10 cellular contexts compared by ENCODE assay signal in the genomic region with DNA sequence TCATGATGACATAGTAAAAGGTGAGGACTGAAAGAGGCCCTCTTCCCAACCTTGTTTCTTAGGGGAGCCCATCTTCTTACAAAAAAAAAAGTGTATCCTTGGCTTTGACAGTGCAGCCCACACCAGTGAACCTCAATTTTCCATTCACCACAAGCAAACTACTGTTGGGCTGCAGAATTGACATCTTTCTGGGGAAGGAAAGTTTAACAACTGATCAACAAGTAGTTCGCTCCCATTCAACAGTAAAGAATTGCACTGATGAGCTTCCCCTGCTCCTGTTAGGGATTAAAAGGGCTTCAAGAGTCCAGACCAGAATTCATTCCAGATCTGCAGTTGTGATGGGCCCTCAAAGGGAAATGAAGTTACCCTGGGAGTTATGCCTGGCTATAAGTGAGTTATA. TPM values are rescaled to one million over a fixed set of nuclear protein-coding genes. Genes with fewer than 3 reads are reported as not detected.
"Had no signal": no experiment of that assay in that cellular context is flagged by ENCODE, and none has a peak within 500 bp of the region (broad histone marks: within the 10 kb centered on the region; RNA-seq: fewer than 3 reads in every experiment).

No MANE protein-coding gene starts in this region.

- DNase-seq: GM23248, GOT3, H7, H9, HCEC 1CT, HFFc6 had no signal

- ATAC-seq: GM23338, HCT116 had no signal

- H3K4me3 ChIP-seq: GM23248, GM23338, HAP-1 had no signal

- H3K4me1 ChIP-seq: HAP-1 had no signal

- H3K27ac ChIP-seq: GM23248 had no signal

- H3K9me3 Mint-ChIP-seq: GM23338, H9, HFFc6 had no signal

- H3K4me3 Mint-ChIP-seq: GM23338, H9, HFFc6 had no signal

- H3K36me3 ChIP-seq: HAP-1 had no signal

- H3K27ac Mint-ChIP-seq: GM23338, H9, HFFc6 had no signal

- H3K9me3 ChIP-seq: HAP-1 had no signal

RNA-seq across cellular contexts. Expression of gene CLIC5, which starts 13.9 kb away (rescaled TPM):
- total RNA-seq: GM23248, GM23338, H4, HFFc6 had no signal
